Comparison of ENCODE assay signal across 11 cellular contexts in the genomic region with DNA sequence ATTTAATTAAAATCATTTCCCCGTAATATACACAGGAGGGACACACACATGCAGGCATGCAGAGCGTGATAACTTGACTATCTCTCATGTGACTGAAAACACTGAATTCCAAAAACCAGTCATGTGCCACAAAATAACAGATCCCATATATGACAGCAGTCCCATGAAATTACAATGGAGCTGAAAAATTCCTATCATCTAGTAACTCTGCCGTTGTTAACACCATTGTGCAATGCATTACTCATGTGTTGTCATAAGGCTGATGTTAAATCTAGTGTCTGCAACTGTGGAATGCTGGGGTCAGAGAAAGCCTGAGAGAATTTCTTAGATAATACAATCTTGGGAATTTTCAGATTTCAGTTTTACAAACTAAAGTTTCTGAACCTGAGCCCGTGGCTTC.
A peak's percentile ranks its signal among the peaks of the same experiment; 100 is the strongest.
DNase-seq lines count a peak whose midpoint lies in the region; ATAC-seq and TF ChIP-seq lines count a peak whose summit lies in the region.
"Had no signal": no experiment of that assay in that cellular context is flagged by ENCODE, and none has a peak within 500 bp of the region (broad histone marks: within the 10 kb centered on the region; RNA-seq: fewer than 3 reads in every experiment).

No MANE protein-coding gene starts in this region.

- no peak for TF ChIP-seq CTCF in suprapubic skin (IDR thresholded peaks at IDR 0.05)

- H3K27ac ChIP-seq in suprapubic skin, result no peak overlapping the region

- H3K9me3 ChIP-seq in adipocyte (ENCODE audit: control insufficient read depth, low read length) (no peaks in the 10 kb centered on the region), suprapubic skin (no peaks in the 10 kb centered on the region)
- H3K9me3 ChIP-seq: mucosa of descending colon had no signal

- no peak for TF ChIP-seq EP300 in suprapubic skin (IDR thresholded peaks at IDR 0.05)

- H3K36me3 ChIP-seq in adipocyte (ENCODE audit: control insufficient read depth, insufficient read depth, low read length, severe bottlenecking), result no peaks in the 10 kb centered on the region
- no peaks in the 10 kb centered on the region for H3K36me3 ChIP-seq in suprapubic skin

- no peak overlapping the region for H3K9ac ChIP-seq in adipocyte (ENCODE audit: low read length)

- H3K4me3 ChIP-seq in adipocyte (ENCODE audit: low read length), result no peak overlapping the region
- H3K4me3 ChIP-seq in suprapubic skin, result no peak overlapping the region
- H3K4me3 ChIP-seq: mucosa of descending colon had no signal

- no peak for TF ChIP-seq POLR2A in suprapubic skin (IDR thresholded peaks at IDR 0.05)

- 66% methylated on average over 4 of the region's 4 CpGs for WGBS in suprapubic skin

- H3K27me3 ChIP-seq in adipocyte (replicated peaks; ENCODE audit: control insufficient read depth, insufficient read depth, low read length), result no peaks in the 10 kb centered on the region
- H3K27me3 ChIP-seq in suprapubic skin, result no peaks in the 10 kb centered on the region

- DNase-seq in HS-27A (ENCODE audit: low read depth) (peak; percentile 43), adipocyte (ENCODE audit: low read depth) (peak; percentile 96), glomerular visceral epithelial cell (ENCODE audit: extremely low spot score) (peak; percentile 86), stromal cell of bone marrow (ENCODE audit: low read depth) (peak; percentile 84), T1000 (lab: John Stamatoyannopoulos, UW) (no peak), suprapubic skin (ENCODE audit: low spot score in 2 of 2) (no peak)
- DNase-seq: activated T-cell treated with anti-CD3 and anti-CD28 coated beads, Interleukin-2, amount 50 U/mL, for 48 hours; effector CD8-positive, alpha-beta T cell; mucosa of descending colon; T-helper 2 cell had no signal

- H3K4me1 ChIP-seq in adipocyte (ENCODE audit: control insufficient read depth, insufficient read depth, low read length), result peaks cover 23% of the 10 kb centered on the region
- no peaks in the 10 kb centered on the region for H3K4me1 ChIP-seq in suprapubic skin

- ATAC-seq in GM18517 (IDR thresholded peaks at IDR 0.05; ENCODE audit: unreplicated experiment), result no peak
- ATAC-seq: mucosa of descending colon had no signal

Comparison
In these comparisons a context has a peak if more than half of its experiments do, and no peak if none do; other contexts are left out.
1. DNase-seq: peak in HS-27A (single experiment), adipocyte (single experiment), glomerular visceral epithelial cell (single experiment) and stromal cell of bone marrow (single experiment); none in T1000 (single experiment) and suprapubic skin (0 of 2).